9 cellular contexts compared by ENCODE assay signal in genomic region chr17:76458580-76459490, GRCh38. TPM values are rescaled to one million over a fixed set of nuclear protein-coding genes. Genes with fewer than 3 reads are reported as not detected.
DNase-seq lines count a peak whose midpoint lies in the region; ATAC-seq lines count a peak whose summit lies in the region.
"Had no signal": no experiment of that assay in that cellular context is flagged by ENCODE, and none has a peak within 500 bp of the region (broad histone marks: within the 10 kb centered on the region; RNA-seq: fewer than 3 reads in every experiment).

No MANE protein-coding gene starts in this region.

- H3K27me3 Mint-ChIP-seq in naive B cell, result no peaks in the 10 kb centered on the region

- peaks cover 5 to 7% (median 5%) of the 10 kb centered on the region in 3 donors for H3K4me1 Mint-ChIP-seq in naive B cell
- H3K4me1 Mint-ChIP-seq: activated naive CD8-positive, alpha-beta T cell treated with anti-CD3 and anti-CD28 coated beads, Interleukin-2, amount 10 ng/mL, durations not matched to agents 7 days and 5 days had no signal

- H3K27ac Mint-ChIP-seq in naive B cell, result peak overlapping the region in 2 of 6 donors; percentile 33 to 75
- H3K27ac Mint-ChIP-seq: activated naive CD8-positive, alpha-beta T cell treated with anti-CD3 and anti-CD28 coated beads, Interleukin-2, amount 10 ng/mL, durations not matched to agents 7 days and 5 days had no signal

- peak overlapping the region in 1 of 8 donors; percentile 16 for H3K4me3 Mint-ChIP-seq in naive B cell
- H3K4me3 Mint-ChIP-seq: activated naive CD8-positive, alpha-beta T cell treated with anti-CD3 and anti-CD28 coated beads, Interleukin-2, amount 10 ng/mL, durations not matched to agents 7 days and 5 days had no signal

- intact Hi-C loops in Right ventricle myocardium inferior (cut with DNase I), result loop anchor here (2.0 to 10.0 kb wide), 2 partner anchors 52 to 154 kb away; partner anchors contain the start of gene QRICH2
- intact Hi-C loops in cardiac septum (cut with DNase I), result loop anchor here (2.0 to 5.0 kb wide), 2 partner anchors 50 to 157 kb away; no protein-coding TSS in a partner anchor

- H3K36me3 Mint-ChIP-seq in naive B cell, result no peaks in the 10 kb centered on the region
- H3K36me3 Mint-ChIP-seq: activated naive CD8-positive, alpha-beta T cell treated with anti-CD3 and anti-CD28 coated beads, Interleukin-2, amount 10 ng/mL, durations not matched to agents 7 days and 5 days had no signal

- DNase-seq in Right ventricle myocardium inferior (ENCODE audit: missing footprints) (peak; percentile 65), cardiac septum (ENCODE audit: low spot score) (no peak), NCI-H69 (lab: John Stamatoyannopoulos, UW) (peak; percentile 70), dermis blood vessel endothelial cell (peak; percentile 79), naive B cell (peak; percentile 46), NCI-H1436 treated with DMSO at 0.1 percent for 48 hours (lab: John Stamatoyannopoulos, UW) (no peak)
- no peak for DNase-seq in stimulated activated CD4-positive, alpha-beta T cell treated with anti-CD3 and anti-CD28 coated beads, Interleukin-15, amount 100 ng/mL, for 24 hours
- DNase-seq: activated naive CD8-positive, alpha-beta T cell treated with anti-CD3 and anti-CD28 coated beads, Interleukin-2, amount 10 ng/mL, durations not matched to agents 7 days and 5 days had no signal

- ATAC-seq in Right ventricle myocardium inferior, result peak; percentile 80
- peak; percentile 80 to 82 for ATAC-seq in naive B cell (ENCODE audit: low read depth in 2 of 2)
- ATAC-seq in HG03432 (IDR thresholded peaks at IDR 0.05; ENCODE audit: unreplicated experiment), result no peak

- H3K9me3 Mint-ChIP-seq in naive B cell, result no peaks in the 10 kb centered on the region
- H3K9me3 Mint-ChIP-seq: activated naive CD8-positive, alpha-beta T cell treated with anti-CD3 and anti-CD28 coated beads, Interleukin-2, amount 10 ng/mL, durations not matched to agents 7 days and 5 days had no signal

RNA-seq across cellular contexts. Expression of gene UBE2O, which starts 5.9 kb away (rescaled TPM):
- total RNA-seq in Right ventricle myocardium inferior (35.4 TPM), cardiac septum (31.1 TPM), dermis blood vessel endothelial cell (20.9 and 27.8 TPM in 2 replicates)
- polyA plus RNA-seq in naive B cell (ENCODE audit: low read depth in 6 of 6), result 10 to 100 TPM; 11.0 to 26.0 (median 16.4) TPM

RNA-seq across cellular contexts. Expression of gene AANAT, which starts 8.6 kb away (rescaled TPM):
- total RNA-seq in Right ventricle myocardium inferior (not detected), cardiac septum (not detected), dermis blood vessel endothelial cell (not detected in 2 replicates)
- polyA plus RNA-seq in naive B cell (ENCODE audit: low read depth in 6 of 6), result 1 to 10 TPM in 1 of 6 donors, under 1 TPM in 2, not detected in 3; 0.24 to 1.2 (median 0.43) TPM
- total RNA-seq: activated naive CD8-positive, alpha-beta T cell treated with anti-CD3 and anti-CD28 coated beads, Interleukin-2, amount 10 ng/mL, durations not matched to agents 7 days and 5 days had no signal

RNA-seq across cellular contexts. Expression of gene RHBDF2, which starts 42.4 kb away (rescaled TPM):
- total RNA-seq in Right ventricle myocardium inferior, result 17.9 TPM
- 11.5 TPM for total RNA-seq in cardiac septum
- 34.5 and 35.5 TPM in 2 replicates for total RNA-seq in dermis blood vessel endothelial cell
- 100 to 1,000 TPM in 1 of 6 donors, 10 to 100 TPM in 5; 44.0 to 148 (median 51.7) TPM for polyA plus RNA-seq in naive B cell (ENCODE audit: low read depth in 6 of 6)

Comparison
In these comparisons a context has a peak if more than half of its experiments do, and no peak if none do; other contexts are left out.
1. DNase-seq: peak in Right ventricle myocardium inferior (single experiment), NCI-H69 (single experiment), dermis blood vessel endothelial cell (single experiment) and naive B cell (single experiment); none in cardiac septum (single experiment), stimulated activated CD4-positive, alpha-beta T cell treated with anti-CD3 and anti-CD28 coated beads, Interleukin-15, amount 100 ng/mL, for 24 hours (single experiment) and NCI-H1436 treated with DMSO at 0.1 percent for 48 hours (single experiment).